ENCODE assay signal across 9 cellular contexts in genomic region chr12:121925361-121925725, GRCh38. TPM values are rescaled to one million over a fixed set of nuclear protein-coding genes. Genes with fewer than 3 reads are reported as not detected.
DNase-seq lines count a peak whose midpoint lies in the region; ATAC-seq and TF ChIP-seq lines count a peak whose summit lies in the region.
"Had no signal": no experiment of that assay in that cellular context is flagged by ENCODE, and none has a peak within 500 bp of the region (broad histone marks: within the 10 kb centered on the region; RNA-seq: fewer than 3 reads in every experiment).

No MANE protein-coding gene starts in this region.

- H3K27ac Mint-ChIP-seq in activated naive CD8-positive, alpha-beta T cell treated with anti-CD3 and anti-CD28 coated beads, Interleukin-2, amount 50 U/mL, for 24 hours: no peak overlapping the region

- CTCF ChIA-PET in AG04450 (lab: Charles Lee): interaction anchor here (2.3 kb wide), 1 partner anchor 9 kb away, joined by 9 read pairs; no protein-coding TSS in a partner anchor
- CTCF ChIA-PET in RWPE1 (lab: Yijun Ruan, JAX): no interaction called here

- no peaks in the 10 kb centered on the region for H3K36me3 Mint-ChIP-seq in activated naive CD8-positive, alpha-beta T cell treated with anti-CD3 and anti-CD28 coated beads, Interleukin-2, amount 50 U/mL, for 24 hours (ENCODE audit: low read depth)

- H3K4me3 Mint-ChIP-seq in activated naive CD8-positive, alpha-beta T cell treated with anti-CD3 and anti-CD28 coated beads, Interleukin-2, amount 50 U/mL, for 24 hours: no peak overlapping the region

- H3K27me3 Mint-ChIP-seq in activated naive CD8-positive, alpha-beta T cell treated with anti-CD3 and anti-CD28 coated beads, Interleukin-2, amount 50 U/mL, for 24 hours: no peaks in the 10 kb centered on the region

- H3K27ac ChIP-seq in AG04450 (ENCODE audit: low read depth, low read length) (peak overlapping the region; percentile 92), RWPE1 (peak overlapping the region; percentile 89)

- no peaks in the 10 kb centered on the region; the same call in 1 of the 2 replicates for H3K9me3 ChIP-seq in AG04450 (ENCODE audit: control insufficient read depth, insufficient read depth, low read length)

- peak overlapping the region; percentile 0; the same call in 1 of the 2 replicates for H3K4me3 ChIP-seq in AG04450 (ENCODE audit: low read depth, low read length)
- H3K4me3 ChIP-seq in fibroblast of mammary gland (ENCODE audit: control insufficient read depth, low read depth, low read length): peak overlapping the region; percentile 26

- no peaks in the 10 kb centered on the region for H3K27me3 ChIP-seq in AG04450 (ENCODE audit: control insufficient read depth, insufficient read depth, low read length)

- TF ChIP-seq CTCF in AG04450 (IDR thresholded peaks at IDR 0.05; ENCODE audit: low read depth, low read length): no peak
- no peak for TF ChIP-seq CTCF in RWPE1 (conservative IDR thresholded peaks at IDR 0.05; ENCODE audit: low read depth)
- no peak for TF ChIP-seq CTCF in fibroblast of mammary gland (conservative IDR thresholded peaks at IDR 0.05; ENCODE audit: control insufficient read depth, insufficient read depth, low read depth, low read length)
- TF ChIP-seq CTCF in omental fat pad (IDR thresholded peaks at IDR 0.05): no peak

- ATAC-seq in omental fat pad (ENCODE audit: low FRiP score) (peak; percentile 25), GM19463 (IDR thresholded peaks at IDR 0.05; ENCODE audit: unreplicated experiment) (no peak)
- no peak for ATAC-seq in activated CD4-positive, CD25-positive, alpha-beta regulatory T cell treated with anti-CD3 and anti-CD28 coated beads, Interleukin-2, amount 50 U/mL, for 24 hours
- ATAC-seq in activated naive CD8-positive, alpha-beta T cell treated with anti-CD3 and anti-CD28 coated beads, Interleukin-2, amount 50 U/mL, for 24 hours: no peak

- DNase-seq in AG04450 (ENCODE audit: low read depth, low spot score) (no peak), RWPE1 (ENCODE audit: low spot score) (no peak), fibroblast of mammary gland (ENCODE audit: low read depth) (peak; percentile 87), omental fat pad (ENCODE audit: low spot score) (no peak), NCI-H2029 treated with DMSO at 0.1 percent for 48 hours (lab: John Stamatoyannopoulos, UW) (no peak)
- DNase-seq in activated naive CD8-positive, alpha-beta T cell treated with anti-CD3 and anti-CD28 coated beads, Interleukin-2, amount 50 U/mL, for 24 hours: no peak
- DNase-seq: NCI-H345 had no signal

- H3K9me3 Mint-ChIP-seq in activated naive CD8-positive, alpha-beta T cell treated with anti-CD3 and anti-CD28 coated beads, Interleukin-2, amount 50 U/mL, for 24 hours: no peaks in the 10 kb centered on the region

- POLR2A ChIA-PET in AG04450 (lab: Yijun Ruan, JAX) (interaction anchor here (0.8 to 1.2 kb wide), 3 partner anchors 67 to 301 kb away, joined by 3 to 4 read pairs (median 4); partner anchors contain the start of gene DIABLO), RWPE1 (lab: Yijun Ruan, JAX; ENCODE audit: low non-redundant PET) (no interaction called here)

- H3K4me1 Mint-ChIP-seq in activated naive CD8-positive, alpha-beta T cell treated with anti-CD3 and anti-CD28 coated beads, Interleukin-2, amount 50 U/mL, for 24 hours: peaks cover 8% of the 10 kb centered on the region

RNA-seq across cellular contexts. Expression of gene CFAP251, which starts 7.0 kb away (rescaled TPM):
- polyA plus RNA-seq in AG04450 (2011; rRNA removed): 16.0 and 16.1 TPM in 2 replicates
- polyA minus RNA-seq in AG04450 (2011; rRNA and poly(A)+ RNA removed): 10.9 and 15.1 TPM in 2 replicates
- total RNA-seq in omental fat pad: 10 to 100 TPM in 1 of 4 donors, 1 to 10 TPM in 3; 4.6 to 15.3 (median 7.1) TPM

RNA-seq across cellular contexts. Expression of gene PSMD9, which starts 36.8 kb away (rescaled TPM):
- polyA plus RNA-seq in AG04450 (2011; rRNA removed): 57.7 and 76.1 TPM in 2 replicates
- polyA minus RNA-seq in AG04450 (2011; rRNA and poly(A)+ RNA removed): 36.9 and 44.4 TPM in 2 replicates
- total RNA-seq in omental fat pad: 10 to 100 TPM; 40.5 to 73.1 (median 57.2) TPM
